ENCODE assay signal across 1 cellular context in the genomic region with DNA sequence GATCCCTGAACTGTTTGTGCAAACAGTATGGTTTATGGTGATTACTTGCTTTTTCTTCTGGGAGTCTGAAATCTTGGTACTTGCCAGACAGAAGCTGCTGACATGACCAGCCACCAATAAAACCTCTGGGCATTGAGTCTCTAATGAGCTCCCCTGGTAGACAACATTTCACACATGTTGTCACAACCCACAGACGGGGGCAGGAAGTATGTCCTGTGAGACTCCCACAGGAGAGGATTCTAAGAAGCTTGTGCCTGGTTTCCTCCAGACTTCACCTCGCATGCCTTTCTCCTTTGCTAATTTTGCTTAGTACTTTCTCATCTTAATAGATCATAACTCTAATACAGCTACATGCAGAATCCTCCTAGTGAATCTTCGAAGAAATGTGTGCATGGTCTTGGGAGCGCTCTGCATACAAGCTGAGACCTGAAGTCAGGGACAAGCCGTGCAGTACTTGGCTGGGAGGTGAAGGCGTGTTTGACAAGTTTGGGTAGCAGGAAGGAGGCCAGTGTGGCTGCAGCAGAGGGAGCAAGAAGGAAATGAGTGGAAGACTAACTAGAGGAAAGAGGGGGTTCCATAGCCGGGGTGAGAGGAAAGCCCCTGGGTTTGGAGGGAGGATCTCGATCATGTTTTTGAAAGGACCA.
TF ChIP-seq lines count a peak whose summit lies in the region.

No MANE protein-coding gene starts in this region.

TF ChIP-seq in GM23338, 12 proteins besides CTCF, POLR2A, EP300 and RAD21 (continued from another document):
- TF ChIP-seq, protein P1, sequence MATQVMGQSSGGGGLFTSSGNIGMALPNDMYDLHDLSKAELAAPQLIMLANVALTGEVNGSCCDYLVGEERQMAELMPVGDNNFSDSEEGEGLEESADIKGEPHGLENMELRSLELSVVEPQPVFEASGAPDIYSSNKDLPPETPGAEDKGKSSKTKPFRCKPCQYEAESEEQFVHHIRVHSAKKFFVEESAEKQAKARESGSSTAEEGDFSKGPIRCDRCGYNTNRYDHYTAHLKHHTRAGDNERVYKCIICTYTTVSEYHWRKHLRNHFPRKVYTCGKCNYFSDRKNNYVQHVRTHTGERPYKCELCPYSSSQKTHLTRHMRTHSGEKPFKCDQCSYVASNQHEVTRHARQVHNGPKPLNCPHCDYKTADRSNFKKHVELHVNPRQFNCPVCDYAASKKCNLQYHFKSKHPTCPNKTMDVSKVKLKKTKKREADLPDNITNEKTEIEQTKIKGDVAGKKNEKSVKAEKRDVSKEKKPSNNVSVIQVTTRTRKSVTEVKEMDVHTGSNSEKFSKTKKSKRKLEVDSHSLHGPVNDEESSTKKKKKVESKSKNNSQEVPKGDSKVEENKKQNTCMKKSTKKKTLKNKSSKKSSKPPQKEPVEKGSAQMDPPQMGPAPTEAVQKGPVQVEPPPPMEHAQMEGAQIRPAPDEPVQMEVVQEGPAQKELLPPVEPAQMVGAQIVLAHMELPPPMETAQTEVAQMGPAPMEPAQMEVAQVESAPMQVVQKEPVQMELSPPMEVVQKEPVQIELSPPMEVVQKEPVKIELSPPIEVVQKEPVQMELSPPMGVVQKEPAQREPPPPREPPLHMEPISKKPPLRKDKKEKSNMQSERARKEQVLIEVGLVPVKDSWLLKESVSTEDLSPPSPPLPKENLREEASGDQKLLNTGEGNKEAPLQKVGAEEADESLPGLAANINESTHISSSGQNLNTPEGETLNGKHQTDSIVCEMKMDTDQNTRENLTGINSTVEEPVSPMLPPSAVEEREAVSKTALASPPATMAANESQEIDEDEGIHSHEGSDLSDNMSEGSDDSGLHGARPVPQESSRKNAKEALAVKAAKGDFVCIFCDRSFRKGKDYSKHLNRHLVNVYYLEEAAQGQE (IDR thresholded peaks at IDR 0.05; ENCODE audit: unreplicated experiment), result no peak
- TF ChIP-seq, protein P2, sequence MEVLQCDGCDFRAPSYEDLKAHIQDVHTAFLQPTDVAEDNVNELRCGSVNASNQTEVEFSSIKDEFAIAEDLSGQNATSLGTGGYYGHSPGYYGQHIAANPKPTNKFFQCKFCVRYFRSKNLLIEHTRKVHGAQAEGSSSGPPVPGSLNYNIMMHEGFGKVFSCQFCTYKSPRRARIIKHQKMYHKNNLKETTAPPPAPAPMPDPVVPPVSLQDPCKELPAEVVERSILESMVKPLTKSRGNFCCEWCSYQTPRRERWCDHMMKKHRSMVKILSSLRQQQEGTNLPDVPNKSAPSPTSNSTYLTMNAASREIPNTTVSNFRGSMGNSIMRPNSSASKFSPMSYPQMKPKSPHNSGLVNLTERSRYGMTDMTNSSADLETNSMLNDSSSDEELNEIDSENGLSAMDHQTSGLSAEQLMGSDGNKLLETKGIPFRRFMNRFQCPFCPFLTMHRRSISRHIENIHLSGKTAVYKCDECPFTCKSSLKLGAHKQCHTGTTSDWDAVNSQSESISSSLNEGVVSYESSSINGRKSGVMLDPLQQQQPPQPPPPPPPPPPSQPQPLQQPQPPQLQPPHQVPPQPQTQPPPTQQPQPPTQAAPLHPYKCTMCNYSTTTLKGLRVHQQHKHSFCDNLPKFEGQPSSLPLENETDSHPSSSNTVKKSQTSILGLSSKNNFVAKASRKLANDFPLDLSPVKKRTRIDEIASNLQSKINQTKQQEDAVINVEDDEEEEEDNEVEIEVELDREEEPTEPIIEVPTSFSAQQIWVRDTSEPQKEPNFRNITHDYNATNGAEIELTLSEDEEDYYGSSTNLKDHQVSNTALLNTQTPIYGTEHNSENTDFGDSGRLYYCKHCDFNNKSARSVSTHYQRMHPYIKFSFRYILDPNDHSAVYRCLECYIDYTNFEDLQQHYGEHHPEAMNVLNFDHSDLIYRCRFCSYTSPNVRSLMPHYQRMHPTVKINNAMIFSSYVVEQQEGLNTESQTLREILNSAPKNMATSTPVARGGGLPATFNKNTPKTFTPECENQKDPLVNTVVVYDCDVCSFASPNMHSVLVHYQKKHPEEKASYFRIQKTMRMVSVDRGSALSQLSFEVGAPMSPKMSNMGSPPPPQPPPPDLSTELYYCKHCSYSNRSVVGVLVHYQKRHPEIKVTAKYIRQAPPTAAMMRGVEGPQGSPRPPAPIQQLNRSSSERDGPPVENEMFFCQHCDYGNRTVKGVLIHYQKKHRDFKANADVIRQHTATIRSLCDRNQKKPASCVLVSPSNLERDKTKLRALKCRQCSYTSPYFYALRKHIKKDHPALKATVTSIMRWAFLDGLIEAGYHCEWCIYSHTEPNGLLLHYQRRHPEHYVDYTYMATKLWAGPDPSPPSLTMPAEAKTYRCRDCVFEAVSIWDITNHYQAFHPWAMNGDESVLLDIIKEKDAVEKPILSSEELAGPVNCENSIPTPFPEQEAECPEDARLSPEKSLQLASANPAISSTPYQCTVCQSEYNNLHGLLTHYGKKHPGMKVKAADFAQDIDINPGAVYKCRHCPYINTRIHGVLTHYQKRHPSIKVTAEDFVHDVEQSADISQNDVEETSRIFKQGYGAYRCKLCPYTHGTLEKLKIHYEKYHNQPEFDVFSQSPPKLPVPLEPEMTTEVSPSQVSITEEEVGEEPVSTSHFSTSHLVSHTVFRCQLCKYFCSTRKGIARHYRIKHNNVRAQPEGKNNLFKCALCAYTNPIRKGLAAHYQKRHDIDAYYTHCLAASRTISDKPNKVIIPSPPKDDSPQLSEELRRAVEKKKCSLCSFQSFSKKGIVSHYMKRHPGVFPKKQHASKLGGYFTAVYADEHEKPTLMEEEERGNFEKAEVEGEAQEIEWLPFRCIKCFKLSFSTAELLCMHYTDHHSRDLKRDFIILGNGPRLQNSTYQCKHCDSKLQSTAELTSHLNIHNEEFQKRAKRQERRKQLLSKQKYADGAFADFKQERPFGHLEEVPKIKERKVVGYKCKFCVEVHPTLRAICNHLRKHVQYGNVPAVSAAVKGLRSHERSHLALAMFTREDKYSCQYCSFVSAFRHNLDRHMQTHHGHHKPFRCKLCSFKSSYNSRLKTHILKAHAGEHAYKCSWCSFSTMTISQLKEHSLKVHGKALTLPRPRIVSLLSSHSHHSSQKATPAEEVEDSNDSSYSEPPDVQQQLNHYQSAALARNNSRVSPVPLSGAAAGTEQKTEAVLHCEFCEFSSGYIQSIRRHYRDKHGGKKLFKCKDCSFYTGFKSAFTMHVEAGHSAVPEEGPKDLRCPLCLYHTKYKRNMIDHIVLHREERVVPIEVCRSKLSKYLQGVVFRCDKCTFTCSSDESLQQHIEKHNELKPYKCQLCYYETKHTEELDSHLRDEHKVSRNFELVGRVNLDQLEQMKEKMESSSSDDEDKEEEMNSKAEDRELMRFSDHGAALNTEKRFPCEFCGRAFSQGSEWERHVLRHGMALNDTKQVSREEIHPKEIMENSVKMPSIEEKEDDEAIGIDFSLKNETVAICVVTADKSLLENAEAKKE (CRISPR knock-in tag; IDR thresholded peaks at IDR 0.05), result no peak
- TF ChIP-seq POLR2AphosphoS5 (IDR thresholded peaks at IDR 0.05; ENCODE audit: low read depth), result no peak
- TF ChIP-seq EZH2 (IDR thresholded peaks at IDR 0.05; ENCODE audit: low read depth, unreplicated experiment), result no peak
- TF ChIP-seq NANOG (IDR thresholded peaks at IDR 0.05; ENCODE audit: borderline replicate concordance), result no peak
- TF ChIP-seq EZH2phosphoT487 (IDR thresholded peaks at IDR 0.05; ENCODE audit: unreplicated experiment), result no peak
- no peak for TF ChIP-seq ZNF114 (CRISPR knock-in tag; IDR thresholded peaks at IDR 0.05)
- no peak for TF ChIP-seq ZNF331 (CRISPR knock-in tag; IDR thresholded peaks at IDR 0.05; ENCODE audit: low read depth)
- no peak for TF ChIP-seq CREB1 (CRISPR knock-in tag; IDR thresholded peaks at IDR 0.05; ENCODE audit: low read depth)
